ENCODE assay signal across 18 cellular contexts in genomic region chr3:30017882-30018281, GRCh38.
DNase-seq lines count a peak whose midpoint lies in the region; ATAC-seq and TF ChIP-seq lines count a peak whose summit lies in the region.
"Had no signal": no experiment of that assay in that cellular context is flagged by ENCODE, and none has a peak within 500 bp of the region (broad histone marks: within the 10 kb centered on the region; RNA-seq: fewer than 3 reads in every experiment).

No MANE protein-coding gene starts in this region.

- H4K91ac ChIP-seq in neuronal stem cell (ENCODE audit: low read depth, low read length, poor library complexity): no peak overlapping the region

- BruUV-seq in Caco-2 (replicated peaks; lab: Mats Ljungman, UMichigan): no TSS peak

- no peak overlapping the region for H4K8ac ChIP-seq in neuronal stem cell (ENCODE audit: low read depth, low read length)

- H3K27me3 ChIP-seq in neuronal stem cell (ENCODE audit: control insufficient read depth in 3 of 3, insufficient read depth in 3 of 3, low read depth in 1 of 3, low read length in 3 of 3) (no peaks in the 10 kb centered on the region), Caco-2 (replicated peaks; ENCODE audit: control insufficient read depth, insufficient read depth, low read length) (no peaks in the 10 kb centered on the region)
- H3K27me3 ChIP-seq: BLaER1 had no signal

- H3K36me3 Mint-ChIP-seq in immature natural killer cell (no peaks in the 10 kb centered on the region), Caco-2 (ENCODE audit: insufficient read depth, unreplicated experiment) (no peaks in the 10 kb centered on the region)
- H3K36me3 Mint-ChIP-seq: CD14-positive monocyte; CD4-positive, alpha-beta memory T cell had no signal

- H3K9me3 Mint-ChIP-seq in immature natural killer cell (no peaks in the 10 kb centered on the region), Caco-2 (ENCODE audit: unreplicated experiment) (no peaks in the 10 kb centered on the region)
- H3K9me3 Mint-ChIP-seq: CD14-positive monocyte; CD4-positive, alpha-beta memory T cell; H9 had no signal

- peak; percentile 34 for ATAC-seq in left colon
- ATAC-seq in GM21526 (IDR thresholded peaks at IDR 0.05; ENCODE audit: low FRiP score, unreplicated experiment): no peak
- ATAC-seq: GM12878 had no signal

- H3K27ac ChIP-seq in neuronal stem cell (replicated peaks; ENCODE audit: low read length): no peak overlapping the region
- H3K27ac ChIP-seq: BLaER1 had no signal

- H3K9me3 ChIP-seq in neuronal stem cell (replicated peaks in 1 of 2; ENCODE audit: control insufficient read depth in 2 of 2, insufficient read depth in 1 of 2, low read depth in 1 of 2, low read length in 2 of 2) (peaks cover 0 to 1% of the 10 kb centered on the region in 2 donors), Caco-2 (no peaks in the 10 kb centered on the region)
- H3K9me3 ChIP-seq: BLaER1 had no signal

- no peak overlapping the region for H2BK12ac ChIP-seq in neuronal stem cell (ENCODE audit: low read length)

- H3K4me1 ChIP-seq in neuronal stem cell (ENCODE audit: control insufficient read depth in 2 of 2, insufficient read depth in 1 of 2, low read depth in 1 of 2, low read length in 2 of 2) (peaks cover 0 to 5% of the 10 kb centered on the region in 2 donors), Caco-2 (no peaks in the 10 kb centered on the region)
- H3K4me1 ChIP-seq: BLaER1 had no signal

- intact Hi-C loops in left colon (cut with DNase I, micrococcal nuclease): no loop called here
- intact Hi-C loops in Caco-2 (cut with micrococcal nuclease; ENCODE audit: unreplicated experiment): no loop called here

- H3K27me3 Mint-ChIP-seq in immature natural killer cell (ENCODE audit: low read depth in 3 of 3) (peaks cover 0 to 6% (median 5%) of the 10 kb centered on the region in 3 donors), Caco-2 (ENCODE audit: insufficient read depth, unreplicated experiment) (no peaks in the 10 kb centered on the region)

- no peak overlapping the region for H3K4me3 ChIP-seq in neuronal stem cell (ENCODE audit: low read length in 2 of 2)
- H3K4me3 ChIP-seq in Caco-2 (ENCODE audit: low read depth, low read length): no peak overlapping the region
- H3K4me3 ChIP-seq: BLaER1, GM12878 had no signal

- H3K14ac ChIP-seq in neuronal stem cell (ENCODE audit: low read length): no peak overlapping the region

- CTCF ChIA-PET in Caco-2 (lab: Charles Lee): no interaction called here

- no peak overlapping the region for H3K27ac Mint-ChIP-seq in immature natural killer cell
- no peak overlapping the region for H3K27ac Mint-ChIP-seq in Caco-2 (ENCODE audit: unreplicated experiment)
- H3K27ac Mint-ChIP-seq: CD14-positive monocyte; CD4-positive, alpha-beta memory T cell; H9 had no signal

- H3K4me3 Mint-ChIP-seq in immature natural killer cell (no peak overlapping the region), Caco-2 (ENCODE audit: unreplicated experiment) (no peak overlapping the region)
- H3K4me3 Mint-ChIP-seq: CD14-positive monocyte; CD4-positive, alpha-beta memory T cell; H9 had no signal

- no peak overlapping the region for H3K23ac ChIP-seq in neuronal stem cell (ENCODE audit: low read depth, low read length, poor library complexity)

- H3K4me2 ChIP-seq in neuronal stem cell (ENCODE audit: insufficient read depth, low read length, poor library complexity, severe bottlenecking): no peak overlapping the region
- H3K4me2 ChIP-seq: BLaER1 had no signal

- WGBS in neuronal stem cell (ENCODE audit: extremely low coverage in 2 of 2, insufficient read length in 2 of 2, insufficient replicate concordance in 1 of 2), 2 donors: no CpG with 5 or more reads among the region's 3 CpGs

- no peaks in the 10 kb centered on the region for H3K4me1 Mint-ChIP-seq in immature natural killer cell
- no peaks in the 10 kb centered on the region for H3K4me1 Mint-ChIP-seq in Caco-2 (ENCODE audit: low read depth, unreplicated experiment)
- H3K4me1 Mint-ChIP-seq: CD14-positive monocyte; CD4-positive, alpha-beta memory T cell; H9 had no signal

- H3K79me1 ChIP-seq in neuronal stem cell (ENCODE audit: low read depth, low read length): no peaks in the 10 kb centered on the region

- no peak overlapping the region for H2AK5ac ChIP-seq in neuronal stem cell (ENCODE audit: low read depth, low read length)

- H2AFZ ChIP-seq in neuronal stem cell (ENCODE audit: low read length): peak overlapping the region; percentile 39

- no peak overlapping the region for H2BK120ac ChIP-seq in neuronal stem cell (ENCODE audit: low read depth, low read length)

- H2BK5ac ChIP-seq in neuronal stem cell (ENCODE audit: low read length): no peak overlapping the region

- no peak for TF ChIP-seq CTCF in Caco-2 (IDR thresholded peaks at IDR 0.05; ENCODE audit: insufficient read depth in 1 of 2, low read depth in 1 of 2, low read length in 1 of 2, severe bottlenecking in 1 of 2, unreplicated experiment in 1 of 2)

- POLR2A ChIA-PET in Caco-2 (lab: Charles Lee): no interaction called here

- H3K9ac ChIP-seq in neuronal stem cell (ENCODE audit: low read depth, low read length, poor library complexity): no peak overlapping the region
- H3K9ac ChIP-seq: BLaER1 had no signal

- H2BK15ac ChIP-seq in neuronal stem cell (ENCODE audit: low read length): no peak overlapping the region

- H3K36me3 ChIP-seq in neuronal stem cell (replicated peaks in 1 of 2; ENCODE audit: control insufficient read depth in 2 of 2, insufficient read depth in 2 of 2, low read length in 2 of 2): no peaks in the 10 kb centered on the region
- H3K36me3 ChIP-seq in Caco-2 (ENCODE audit: control insufficient read depth, insufficient read depth, low read length): no peaks in the 10 kb centered on the region
- H3K36me3 ChIP-seq: BLaER1 had no signal

- DNase-seq in HT1080 (ENCODE audit: low read depth): peak; percentile 53
- peak; percentile 46 for DNase-seq in dermis blood vessel endothelial cell
- no peak for DNase-seq in left colon
- DNase-seq in neuronal stem cell (ENCODE audit: low spot score): no peak
- no peak for DNase-seq in immature natural killer cell
- no peak for DNase-seq in NCI-H2196 (lab: John Stamatoyannopoulos, UW; ENCODE audit: unreplicated experiment)
- DNase-seq in Caco-2: no peak
- DNase-seq: 8988T; CD4-positive, alpha-beta memory T cell; DMS 273 treated with DMSO at 0.1 percent for 48 hours; DMS53; DND-41; EL; H9 had no signal

- no peak overlapping the region for H3K18ac ChIP-seq in neuronal stem cell (ENCODE audit: low read length)

- H3K4ac ChIP-seq in neuronal stem cell (ENCODE audit: low read length): no peak overlapping the region

Comparison
In these comparisons a context has a peak if more than half of its experiments do, and no peak if none do; other contexts are left out.
1. DNase-seq: peak in HT1080 (single experiment) and dermis blood vessel endothelial cell (single experiment); none in left colon (0 of 2), neuronal stem cell (single experiment), immature natural killer cell (0 of 3), NCI-H2196 (single experiment) and Caco-2 (0 of 2).